Comparison of ENCODE assay signal across 13 cellular contexts in the genomic region with DNA sequence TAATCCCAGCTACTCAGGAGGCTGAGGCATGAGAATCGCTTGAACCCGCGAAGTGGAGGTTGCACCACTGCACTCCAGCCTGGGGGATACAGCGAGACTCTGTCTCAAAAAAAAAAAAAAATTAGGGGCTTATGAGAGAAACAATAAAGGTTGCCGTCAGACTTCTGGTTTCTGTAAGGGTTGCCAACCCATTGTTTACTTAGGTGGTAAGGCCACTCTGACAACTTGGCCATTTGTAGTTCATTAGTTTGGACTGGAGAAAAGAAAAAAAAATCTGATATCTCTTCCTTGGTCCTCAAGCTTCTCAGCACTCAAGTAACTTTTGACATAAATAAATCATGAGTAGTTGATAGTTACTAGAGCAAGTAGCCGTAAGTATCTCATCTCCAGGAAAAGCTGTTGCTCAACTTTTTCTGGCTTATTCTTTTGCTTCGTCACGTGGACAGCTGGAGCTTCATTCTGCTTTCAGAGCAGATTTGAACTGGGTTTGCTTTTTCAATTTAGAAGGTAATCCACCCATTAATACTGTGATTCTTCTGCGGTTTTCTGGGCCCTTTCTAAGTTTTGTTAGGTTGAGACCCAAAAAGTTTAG. TPM values are rescaled to one million over a fixed set of nuclear protein-coding genes. Genes with fewer than 3 reads are reported as not detected.
DNase-seq lines count a peak whose midpoint lies in the region; ATAC-seq, FAIRE-seq and TF ChIP-seq lines count a peak whose summit lies in the region.
"Had no signal": no experiment of that assay in that cellular context is flagged by ENCODE, and none has a peak within 500 bp of the region (broad histone marks: within the 10 kb centered on the region; RNA-seq: fewer than 3 reads in every experiment).

No MANE protein-coding gene starts in this region.

- H4K20me1 ChIP-seq in fibroblast of lung (ENCODE audit: control insufficient read depth, extremely low read depth, insufficient read depth, low read length), result peaks cover 2% of the 10 kb centered on the region

- H3K79me2 ChIP-seq in fibroblast of lung (ENCODE audit: control insufficient read depth, insufficient read depth, low read length), result peaks cover 59% of the 10 kb centered on the region

- no peaks in the 10 kb centered on the region for H3K36me3 ChIP-seq in fibroblast of lung (ENCODE audit: control insufficient read depth, insufficient read depth, low read length)

- ATAC-seq in A549 (no peak), HG03442 (IDR thresholded peaks at IDR 0.05; ENCODE audit: unreplicated experiment) (no peak), HG02970 (IDR thresholded peaks at IDR 0.05; ENCODE audit: low FRiP score, unreplicated experiment) (no peak)
- ATAC-seq: activated CD4-positive, alpha-beta T cell treated with anti-CD3 and anti-CD28 coated beads for 36 hours; activated naive CD8-positive, alpha-beta T cell treated with anti-CD3 and anti-CD28 coated beads, Interleukin-2, amount 50 U/mL, for 24 hours had no signal

- DNase-seq in A549 (ENCODE audit: low read depth in 1 of 2, low spot score in 1 of 2) (no peak), NCI-H226 (peak; percentile 60), fibroblast of lung (ENCODE audit: low read depth in 2 of 2) (peak; percentile 25 to 81), myocyte (ENCODE audit: low read depth) (peak; percentile 44), NCI-H146 treated with DMSO at 0.1 percent for 48 hours (lab: John Stamatoyannopoulos, UW; ENCODE audit: unreplicated experiment) (no peak), occipital lobe (lab: John Stamatoyannopoulos, UW) (no peak)
- DNase-seq: activated CD4-positive, alpha-beta T cell treated with anti-CD3 and anti-CD28 coated beads for 36 hours; activated naive CD8-positive, alpha-beta T cell treated with anti-CD3 and anti-CD28 coated beads, Interleukin-2, amount 50 U/mL, for 24 hours; NCI-H2029 treated with DMSO at 0.1 percent for 48 hours; RPMI8226 had no signal

- peak; percentile 39 for FAIRE-seq in A549 (lab: Jason Lieb, UNC)
- FAIRE-seq: urothelium cell line had no signal

- no peak for TF ChIP-seq POLR2A in A549 (IDR thresholded peaks at IDR 0.05; ENCODE audit: low read length)

- H3K9me3 ChIP-seq in A549, result no peaks in the 10 kb centered on the region
- H3K9me3 ChIP-seq in fibroblast of lung (ENCODE audit: control insufficient read depth, insufficient read depth, low read depth, low read length), result no peaks in the 10 kb centered on the region

- POLR2A ChIA-PET in A549 (lab: Yijun Ruan, JAX), result interaction anchor here (1.2 kb wide), 1 partner anchor 9 kb away, joined by 7 read pairs; a partner anchor contains a TSS

- H2AFZ ChIP-seq in fibroblast of lung (ENCODE audit: low read length), result no peak overlapping the region

- H3K9ac ChIP-seq in fibroblast of lung (ENCODE audit: insufficient read depth, low read length), result no peak overlapping the region

- peaks cover 11% of the 10 kb centered on the region; the same call in 2 of the 3 replicates for H3K4me1 ChIP-seq in A549
- peaks cover 4% of the 10 kb centered on the region for H3K4me1 ChIP-seq in fibroblast of lung (ENCODE audit: control insufficient read depth, extremely low read depth, insufficient read depth, low read length)

- no peak for TF ChIP-seq EP300 in A549 (IDR thresholded peaks at IDR 0.05)

- no peak for TF ChIP-seq RAD21 in A549 (conservative IDR thresholded peaks at IDR 0.05 in 1 of 2, IDR thresholded peaks at IDR 0.05 in 1 of 2)

- H3K4me2 ChIP-seq in A549 (no peak overlapping the region), fibroblast of lung (ENCODE audit: extremely low read depth, insufficient read depth, low read length) (no peak overlapping the region)

- H3K27ac ChIP-seq in A549 (no peak overlapping the region), fibroblast of lung (ENCODE audit: insufficient read depth, low read length) (peak overlapping the region; percentile 18)

- WGBS in A549 (ENCODE audit: missing lambda C conversion rate), result 92% methylated on average over 9 of the region's 9 CpGs

- H3K27me3 ChIP-seq in fibroblast of lung (ENCODE audit: control insufficient read depth, insufficient read depth, low read length), result no peaks in the 10 kb centered on the region

- no peak for TF ChIP-seq CTCF in A549 (IDR thresholded peaks at IDR 0.05)
- TF ChIP-seq CTCF in fibroblast of lung (conservative IDR thresholded peaks at IDR 0.05 in 1 of 2, IDR thresholded peaks at IDR 0.05 in 1 of 2; ENCODE audit: low read depth in 1 of 2, low read length in 2 of 2), result no peak

- CTCF ChIA-PET in A549 (lab: Yijun Ruan, JAX), result interaction anchor here (0.6 to 1.4 kb wide), 6 partner anchors 9 to 129 kb away, joined by 3 to 5 read pairs (median 4); a partner anchor contains a TSS

- H3K4me3 ChIP-seq in A549 (no peak overlapping the region), fibroblast of lung (replicated peaks in 1 of 4; ENCODE audit: control extremely low read depth in 1 of 4, insufficient read depth in 1 of 4, low read depth in 3 of 4, low read length in 4 of 4) (peak overlapping the region in 1 of 4 experiments; percentile 26)

TF ChIP-seq in A549, 52 proteins besides CTCF, POLR2A, EP300 and RAD21 (continues in another document):
- TF ChIP-seq ZFP36 (IDR thresholded peaks at IDR 0.05; ENCODE audit: borderline replicate concordance, partially characterized antibody), result no peak
- TF ChIP-seq ZSCAN20 (CRISPR knock-in tag; IDR thresholded peaks at IDR 0.05), result no peak
- no peak for TF ChIP-seq MYC (IDR thresholded peaks at IDR 0.05; ENCODE audit: borderline replicate concordance, low read length)

RNA-seq across cellular contexts. Expression of a gene that starts 9.4 kb away (rescaled TPM):
- 89.4 and 95.7 TPM in 2 replicates for polyA plus RNA-seq in A549 (2011; rRNA removed)
- 79.2 and 87.7 TPM in 2 replicates for polyA plus RNA-seq in A549 (2012; cell fraction: cytosol; rRNA removed)
- polyA plus RNA-seq in A549 (2012; cell fraction: nucleus; rRNA removed), result 104 and 125 TPM in 2 replicates
- 81.8 to 87.3 TPM (median 86.7 TPM) in 3 replicates for polyA plus RNA-seq in A549 (2017; fragmentation: RNase III; extraction: RNeasy Plus Mini Kit Qiagen cat#74134 plus additional on column Dnase treatment)
- polyA minus RNA-seq in A549 (2011; rRNA and poly(A)+ RNA removed), result 64.9 and 79.0 TPM in 2 replicates
- total RNA-seq in fibroblast of lung, result 39.3 and 42.9 TPM in 2 replicates
- polyA plus RNA-seq in fibroblast of lung, result 95.7 and 96.7 TPM in 2 replicates
- 71.4 and 73.6 TPM in 2 replicates for polyA plus RNA-seq in fibroblast of lung (2012)
- polyA minus RNA-seq in fibroblast of lung (ENCODE audit: low replicate concordance), result 69.8 and 87.3 TPM in 2 replicates
- 24.4 and 27.8 TPM in 2 replicates for total RNA-seq in myocyte
- polyA plus RNA-seq in myocyte (2012), result 60.0 TPM
- 37.6 TPM for total RNA-seq in occipital lobe

RNA-seq across cellular contexts. Expression of a gene that starts 11.6 kb away (rescaled TPM):
- polyA plus RNA-seq in A549 (2011; rRNA removed) (149 and 231 TPM in 2 replicates), A549 (2017; fragmentation: RNase III; extraction: RNeasy Plus Mini Kit Qiagen cat#74134 plus additional on column Dnase treatment) (140 to 156 TPM (median 141 TPM) in 3 replicates), fibroblast of lung (48.7 and 54.0 TPM in 2 replicates)
- 76.0 and 89.9 TPM in 2 replicates for polyA plus RNA-seq in A549 (2012; cell fraction: cytosol; rRNA removed)
- 16.9 and 42.0 TPM in 2 replicates for polyA plus RNA-seq in A549 (2012; cell fraction: nucleus; rRNA removed)
- 9.0 and 9.5 TPM in 2 replicates for polyA minus RNA-seq in A549 (2011; rRNA and poly(A)+ RNA removed)
- total RNA-seq in fibroblast of lung (59.1 and 94.5 TPM in 2 replicates), myocyte (46.3 and 55.7 TPM in 2 replicates), occipital lobe (36.3 TPM)
- 38.1 and 45.4 TPM in 2 replicates for polyA plus RNA-seq in fibroblast of lung (2012)
- polyA minus RNA-seq in fibroblast of lung (ENCODE audit: low replicate concordance), result 4.0 and 4.8 TPM in 2 replicates
- polyA plus RNA-seq in myocyte (2012), result 29.5 TPM

RNA-seq across cellular contexts. Expression of a gene that starts 46.3 kb away (rescaled TPM):
- polyA plus RNA-seq in A549 (2011; rRNA removed), result 0.22 and 0.41 TPM in 2 replicates
- 0.79 and 1.00 TPM in 2 replicates for polyA plus RNA-seq in A549 (2012; cell fraction: cytosol; rRNA removed)
- polyA plus RNA-seq in A549 (2012; cell fraction: nucleus; rRNA removed), result 2.9 and 3.5 TPM in 2 replicates
- polyA plus RNA-seq in A549 (2017; fragmentation: RNase III; extraction: RNeasy Plus Mini Kit Qiagen cat#74134 plus additional on column Dnase treatment), result 0.73 to 1.1 TPM (median 0.91 TPM) in 3 replicates
- 0.88 and 1.2 TPM in 2 replicates for polyA minus RNA-seq in A549 (2011; rRNA and poly(A)+ RNA removed)
- 0.17 and 0.26 TPM in 2 replicates for total RNA-seq in fibroblast of lung
- 0.07 TPM in 1 of 2 replicates, not detected in the other for polyA plus RNA-seq in fibroblast of lung
- 0.69 and 0.82 TPM in 2 replicates for polyA plus RNA-seq in fibroblast of lung (2012)
- polyA minus RNA-seq in fibroblast of lung (ENCODE audit: low replicate concordance), result 0.12 TPM in 1 of 2 replicates, not detected in the other
- total RNA-seq in myocyte, result 0.16 TPM in 1 of 2 replicates, not detected in the other
- 2.0 TPM for polyA plus RNA-seq in myocyte (2012)
- total RNA-seq in occipital lobe, result 14.5 TPM

RNA-seq across cellular contexts. Expression of a gene that starts 57.6 kb away (rescaled TPM):
- polyA plus RNA-seq in A549 (2011; rRNA removed), result 594 and 676 TPM in 2 replicates
- polyA plus RNA-seq in A549 (2012; cell fraction: cytosol; rRNA removed), result 659 and 774 TPM in 2 replicates
- polyA plus RNA-seq in A549 (2012; cell fraction: nucleus; rRNA removed), result 436 and 458 TPM in 2 replicates
- 745 to 807 TPM (median 792 TPM) in 3 replicates for polyA plus RNA-seq in A549 (2017; fragmentation: RNase III; extraction: RNeasy Plus Mini Kit Qiagen cat#74134 plus additional on column Dnase treatment)
- 271 and 314 TPM in 2 replicates for polyA minus RNA-seq in A549 (2011; rRNA and poly(A)+ RNA removed)
- total RNA-seq in fibroblast of lung, result 639 and 776 TPM in 2 replicates
- polyA plus RNA-seq in fibroblast of lung, result 1,174 and 1,227 TPM in 2 replicates
- 1,013 and 1,052 TPM in 2 replicates for polyA plus RNA-seq in fibroblast of lung (2012)
- 484 and 584 TPM in 2 replicates for polyA minus RNA-seq in fibroblast of lung (ENCODE audit: low replicate concordance)
- 215 and 241 TPM in 2 replicates for total RNA-seq in myocyte
- 814 TPM for polyA plus RNA-seq in myocyte (2012)
- total RNA-seq in occipital lobe, result 142 TPM

RNA-seq across cellular contexts. Expression of a gene that starts 58.9 kb away (rescaled TPM):
- polyA plus RNA-seq in A549 (2011; rRNA removed) (4.2 and 4.8 TPM in 2 replicates), A549 (2017; fragmentation: RNase III; extraction: RNeasy Plus Mini Kit Qiagen cat#74134 plus additional on column Dnase treatment) (3.1 to 4.3 TPM (median 3.4 TPM) in 3 replicates), fibroblast of lung (3.6 and 21.4 TPM in 2 replicates)
- polyA plus RNA-seq in A549 (2012; cell fraction: cytosol; rRNA removed), result 4.5 and 5.5 TPM in 2 replicates
- 7.6 and 9.2 TPM in 2 replicates for polyA plus RNA-seq in A549 (2012; cell fraction: nucleus; rRNA removed)
- 3.4 and 4.8 TPM in 2 replicates for polyA minus RNA-seq in A549 (2011; rRNA and poly(A)+ RNA removed)
- total RNA-seq in fibroblast of lung (8.0 and 14.4 TPM in 2 replicates), myocyte (0.21 and 0.53 TPM in 2 replicates), occipital lobe (5.0 TPM)
- 4.1 and 19.2 TPM in 2 replicates for polyA plus RNA-seq in fibroblast of lung (2012)
- polyA minus RNA-seq in fibroblast of lung (ENCODE audit: low replicate concordance), result 7.2 and 22.5 TPM in 2 replicates
- 1.6 TPM for polyA plus RNA-seq in myocyte (2012)

Comparison
In these comparisons a context has a peak if more than half of its experiments do, and no peak if none do; other contexts are left out.
1. DNase-seq: peak in NCI-H226 (single experiment), fibroblast of lung (2 of 2) and myocyte (single experiment); none in A549 (0 of 2), NCI-H146 treated with DMSO at 0.1 percent for 48 hours (single experiment) and occipital lobe (single experiment).
2. RNA of a gene that starts 46.3 kb away (total RNA-seq): 14.5 TPM in occipital lobe (single experiment); 0.17 to 0.26 TPM in fibroblast of lung and 0.16 TPM in myocyte; every median in the first group is over 10 times any median in the second.